In genomic region chr10:14478639-14479038, GRCh38 we compare ENCODE assay signal across 8 cellular contexts.
DNase-seq lines count a peak whose midpoint lies in the region; ATAC-seq, FAIRE-seq and TF ChIP-seq lines count a peak whose summit lies in the region.

No MANE protein-coding gene starts in this region.

- peak; percentile 42 for ATAC-seq in mucosa of descending colon

- peak; percentile 86 for DNase-seq in DMS53 (lab: John Stamatoyannopoulos, UW)
- peak; percentile 46 for DNase-seq in HT1080 (ENCODE audit: low read depth)
- peak; percentile 83 for DNase-seq in RCC 7860 (ENCODE audit: low spot score)
- DNase-seq in epithelial cell of esophagus (ENCODE audit: low read depth): peak; percentile 59
- DNase-seq in mucosa of descending colon: peak in 1 of 3 donors; percentile 41
- DNase-seq in OCI-M2 (lab: John Stamatoyannopoulos, UW; ENCODE audit: unreplicated experiment): no peak
- DNase-seq in activated effector memory CD4-positive, alpha-beta T cell treated with anti-CD3 and anti-CD28 coated beads, Interleukin-2, amount 50 U/mL, for 16 hours: no peak
- no peak for DNase-seq in NCI-H187 treated with DMSO at 0.1 percent for 48 hours (lab: John Stamatoyannopoulos, UW)

- no peak overlapping the region for H3K4me3 ChIP-seq in epithelial cell of esophagus (ENCODE audit: low read length)
- no peak overlapping the region for H3K4me3 ChIP-seq in mucosa of descending colon

- peak; percentile 34 for TF ChIP-seq CTCF in epithelial cell of esophagus (IDR thresholded peaks at IDR 0.05; ENCODE audit: insufficient read depth, low read depth, low read length, missing control alignments)
- no peak for TF ChIP-seq CTCF in mucosa of descending colon (IDR thresholded peaks at IDR 0.05)

- intact Hi-C loops in mucosa of descending colon (cut with DNase I, micrococcal nuclease): no loop called here

- no peaks in the 10 kb centered on the region for H3K4me1 ChIP-seq in mucosa of descending colon (ENCODE audit: low read depth)

- no peaks in the 10 kb centered on the region for H3K9me3 ChIP-seq in mucosa of descending colon

- no peaks in the 10 kb centered on the region for H3K36me3 ChIP-seq in mucosa of descending colon (ENCODE audit: low read depth)

- FAIRE-seq in RCC 7860 (lab: Jason Lieb, UNC): peak; percentile 92

Comparison
In these comparisons a context has a peak if more than half of its experiments do, and no peak if none do; other contexts are left out.
1. DNase-seq: peak in DMS53 (single experiment), HT1080 (single experiment), RCC 7860 (single experiment) and epithelial cell of esophagus (single experiment); none in OCI-M2 (single experiment), activated effector memory CD4-positive, alpha-beta T cell treated with anti-CD3 and anti-CD28 coated beads, Interleukin-2, amount 50 U/mL, for 16 hours (single experiment) and NCI-H187 treated with DMSO at 0.1 percent for 48 hours (single experiment).